8 cellular contexts compared by ENCODE assay signal in the genomic region with DNA sequence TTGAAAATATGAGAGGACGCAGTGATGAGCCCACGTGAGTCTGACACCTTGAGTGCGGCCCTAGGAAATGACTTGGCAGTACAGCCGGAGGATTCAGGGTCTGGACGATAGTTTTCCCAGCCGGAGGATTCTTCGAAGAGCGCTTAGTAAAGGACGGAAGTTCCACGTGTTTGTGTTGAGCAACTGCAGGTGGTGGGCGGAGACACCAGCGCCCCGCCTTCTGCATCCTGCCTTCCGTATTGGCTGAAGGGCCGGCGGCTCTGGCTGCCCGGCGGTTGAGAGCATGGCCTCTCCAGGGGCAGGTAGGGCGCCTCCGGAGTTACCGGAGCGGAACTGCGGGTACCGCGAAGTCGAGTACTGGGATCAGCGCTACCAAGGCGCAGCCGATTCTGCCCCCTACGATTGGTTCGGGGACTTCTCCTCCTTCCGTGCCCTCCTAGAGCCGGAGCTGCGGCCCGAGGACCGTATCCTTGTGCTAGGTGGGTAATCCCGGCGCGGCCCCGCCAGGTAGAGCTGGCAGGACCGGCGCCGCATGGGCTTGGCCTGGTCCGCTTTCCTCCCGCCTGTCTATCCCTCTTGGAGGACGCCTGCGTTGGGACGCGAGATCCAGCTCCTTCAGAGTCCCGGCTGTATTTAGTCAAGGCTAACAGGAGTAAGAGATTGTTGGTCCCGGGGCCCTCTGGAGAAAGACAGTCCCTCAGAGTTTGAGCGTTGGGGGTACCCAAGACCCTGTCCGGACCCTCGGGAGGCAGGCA. TPM values are rescaled to one million over a fixed set of nuclear protein-coding genes. Genes with fewer than 3 reads are reported as not detected.
DNase-seq lines count a peak whose midpoint lies in the region; ATAC-seq and TF ChIP-seq lines count a peak whose summit lies in the region.

A gene (plus strand): TSS at position 261 of the 755 bp plus-strand sequence. CDS start 23 bp downstream, at position 284.

- H3K9me3 ChIP-seq in AG04450 (ENCODE audit: control insufficient read depth, insufficient read depth, low read length) (peaks cover 4% of the 10 kb centered on the region; the same call in 1 of the 2 replicates), WERI-Rb-1 (ENCODE audit: severe bottlenecking) (no peaks in the 10 kb centered on the region), mammary epithelial cell (replicated peaks; ENCODE audit: insufficient read depth, low read length) (no peaks in the 10 kb centered on the region), smooth muscle cell (replicated peaks; ENCODE audit: low read depth) (no peaks in the 10 kb centered on the region)

- H3K9ac ChIP-seq in mammary epithelial cell (ENCODE audit: insufficient read depth, low read length) (peak within 1 kb of the TSS; percentile 90), smooth muscle cell (ENCODE audit: low read depth) (peak within 1 kb of the TSS; percentile 89)

- ATAC-seq in GM18870 (IDR thresholded peaks at IDR 0.05; ENCODE audit: unreplicated experiment) (peak; percentile 79), HG03135 (IDR thresholded peaks at IDR 0.05; ENCODE audit: unreplicated experiment) (peak; percentile 85)

- WGBS in mammary epithelial cell (ENCODE audit: low coverage, missing lambda C conversion rate), result under 1% methylated on average over 27 of the region's 54 CpGs
- WGBS in smooth muscle cell (ENCODE audit: low lambda C conversion rate), result under 1% methylated on average over 53 of the region's 54 CpGs

- H4K20me1 ChIP-seq in mammary epithelial cell (ENCODE audit: insufficient read depth, low read length), result no peaks in the 10 kb centered on the region
- peaks cover 3% of the 10 kb centered on the region for H4K20me1 ChIP-seq in smooth muscle cell (ENCODE audit: low read depth)

- peak; percentile 61 for TF ChIP-seq CTCF in AG04450 (IDR thresholded peaks at IDR 0.05; ENCODE audit: low read depth, low read length)
- TF ChIP-seq CTCF in WERI-Rb-1 (IDR thresholded peaks at IDR 0.05; ENCODE audit: low read depth, low read length), result peak; percentile 52
- TF ChIP-seq CTCF in mammary epithelial cell (conservative IDR thresholded peaks at IDR 0.05 in 1 of 2, IDR thresholded peaks at IDR 0.05 in 1 of 2; ENCODE audit: extremely low read depth in 1 of 2, insufficient read depth in 1 of 2, low read depth in 1 of 2, low read length in 2 of 2), result peak; percentile 46 to 71
- peak; percentile 34 for TF ChIP-seq CTCF in smooth muscle cell (IDR thresholded peaks at IDR 0.05; ENCODE audit: borderline replicate concordance, insufficient read depth, poor library complexity, severe bottlenecking)

- peak; percentile 97 for DNase-seq in AG04450 (ENCODE audit: low read depth, low spot score)
- peak; percentile 99 for DNase-seq in NCI-H2196 (lab: John Stamatoyannopoulos, UW; ENCODE audit: unreplicated experiment)
- peak; percentile 98 for DNase-seq in WERI-Rb-1
- DNase-seq in mammary epithelial cell, result peak; percentile 98
- DNase-seq in iPS-NIHi7 (ENCODE audit: extremely low spot score), result peak; percentile 97
- peak; percentile 71 for DNase-seq in smooth muscle cell (lab: John Stamatoyannopoulos, UW; ENCODE audit: unreplicated experiment)

- H3K27ac ChIP-seq in AG04450 (ENCODE audit: low read depth, low read length), result peak within 1 kb of the TSS; percentile 94
- H3K27ac ChIP-seq in WERI-Rb-1, result peak within 1 kb of the TSS; percentile 86
- peak within 1 kb of the TSS; percentile 85 for H3K27ac ChIP-seq in mammary epithelial cell (ENCODE audit: insufficient read depth, low read depth, low read length)
- peak within 1 kb of the TSS; percentile 87 for H3K27ac ChIP-seq in smooth muscle cell (ENCODE audit: low read depth)

- H3K27me3 ChIP-seq in AG04450 (ENCODE audit: control insufficient read depth, insufficient read depth, low read length) (no peaks in the 10 kb centered on the region), WERI-Rb-1 (ENCODE audit: insufficient read depth, low read depth, severe bottlenecking) (no peaks in the 10 kb centered on the region), mammary epithelial cell (ENCODE audit: insufficient read depth, low read length) (no peaks in the 10 kb centered on the region), smooth muscle cell (ENCODE audit: low read depth) (no peaks in the 10 kb centered on the region)

- peak within 1 kb of the TSS; percentile 98 for H2AFZ ChIP-seq in mammary epithelial cell (ENCODE audit: low read depth, low read length)
- peak within 1 kb of the TSS; percentile 99 for H2AFZ ChIP-seq in smooth muscle cell (ENCODE audit: low read depth)

- intact Hi-C loops in mammary epithelial cell (cut with micrococcal nuclease), result loop anchor here (1.0 to 2.0 kb wide), 7 partner anchors 22 to 780 kb away; a partner anchor contains a TSS

- POLR2A ChIA-PET in AG04450 (lab: Yijun Ruan, JAX), result interaction anchor here (0.6 to 0.8 kb wide), 2 partner anchors 38 to 66 kb away, joined by 3 to 4 read pairs; no protein-coding TSS in a partner anchor

- dilution Hi-C loops in mammary epithelial cell (cut with HindIII; ENCODE audit: low sequenced_read_pairs), result no loop called here

- peaks cover 5% of the 10 kb centered on the region for H3K4me1 ChIP-seq in mammary epithelial cell (ENCODE audit: insufficient read depth, low read length)
- H3K4me1 ChIP-seq in smooth muscle cell (ENCODE audit: low read depth), result peaks cover 4% of the 10 kb centered on the region

- peaks cover 48% of the 10 kb centered on the region for H3K79me2 ChIP-seq in mammary epithelial cell (ENCODE audit: insufficient read depth, low read length)
- H3K79me2 ChIP-seq in smooth muscle cell (ENCODE audit: low read depth), result peaks cover 11% of the 10 kb centered on the region

- peaks cover 3% of the 10 kb centered on the region; the same call in 1 of the 2 replicates for H3K36me3 ChIP-seq in WERI-Rb-1
- H3K36me3 ChIP-seq in mammary epithelial cell (ENCODE audit: insufficient read depth, low read length), result peaks cover 3% of the 10 kb centered on the region
- no peaks in the 10 kb centered on the region for H3K36me3 ChIP-seq in smooth muscle cell (ENCODE audit: low read depth)

- TSS peak; percentile 31 for BruUV-seq in mammary epithelial cell (replicated peaks; lab: Mats Ljungman, UMichigan)

- H3K4me3 ChIP-seq in AG04450 (ENCODE audit: low read depth, low read length), result peak within 1 kb of the TSS; percentile 88
- H3K4me3 ChIP-seq in WERI-Rb-1 (ENCODE audit: low read depth, low read length), result peak within 1 kb of the TSS; percentile 60
- peak within 1 kb of the TSS; percentile 79 to 97 (median 96) for H3K4me3 ChIP-seq in mammary epithelial cell (replicated peaks in 1 of 3; ENCODE audit: insufficient read depth in 1 of 3, low read depth in 2 of 3, low read length in 3 of 3)
- H3K4me3 ChIP-seq in smooth muscle cell, result peak within 1 kb of the TSS; percentile 85

- CTCF ChIA-PET in AG04450 (lab: Charles Lee) (interaction anchor here (0.6 to 2.8 kb wide), 62 partner anchors 9 to 459 kb away, joined by 3 to 22 read pairs (median 4); a partner anchor contains a TSS), mammary epithelial cell (lab: Charles Lee; ENCODE audit: low non-redundant PET) (interaction anchor here (0.6 to 0.8 kb wide), 2 partner anchors 232 to 263 kb away, joined by 3 read pairs; a partner anchor contains a TSS)

- H3K4me2 ChIP-seq in mammary epithelial cell (ENCODE audit: insufficient read depth, low read depth, low read length) (peak within 1 kb of the TSS; percentile 94), smooth muscle cell (peak within 1 kb of the TSS; percentile 96)

- in situ Hi-C loops in mammary epithelial cell (cut with MboI; ENCODE audit: low sequenced_read_pairs in 2 of 2), result loop anchor here in 1 of 2 donors (5.0 kb wide), 1 partner anchor 112 kb away; a partner anchor contains a TSS

- H3F3A ChIP-seq in smooth muscle cell (ENCODE audit: low read depth), result no peaks in the 10 kb centered on the region

RNA-seq across cellular contexts. Expression of the gene that starts here (rescaled TPM):
- polyA plus RNA-seq in AG04450 (2011; rRNA removed), result 3.2 and 4.0 TPM in 2 replicates
- 2.3 and 4.3 TPM in 2 replicates for polyA minus RNA-seq in AG04450 (2011; rRNA and poly(A)+ RNA removed)
- total RNA-seq in mammary epithelial cell, result 1 to 10 TPM; 5.3 to 8.6 TPM
- polyA plus RNA-seq in mammary epithelial cell, result 19.1 TPM
- 23.2 TPM for polyA minus RNA-seq in mammary epithelial cell
- total RNA-seq in smooth muscle cell, result 4.1 and 4.7 TPM in 2 replicates
- 5.8 and 9.1 TPM in 2 replicates for polyA plus RNA-seq in smooth muscle cell

Comparison
In these comparisons a context has a peak if more than half of its experiments do, and no peak if none do; other contexts are left out.
1. Peak in every context shown above with its lines: DNase-seq, ATAC-seq, H3K4me3 ChIP-seq and H3K27ac ChIP-seq.